8 cellular contexts compared by ENCODE assay signal in genomic region chr12:131894313-131894860, GRCh38. TPM values are rescaled to one million over a fixed set of nuclear protein-coding genes. Genes with fewer than 3 reads are reported as not detected.
DNase-seq lines count a peak whose midpoint lies in the region; ATAC-seq and TF ChIP-seq lines count a peak whose summit lies in the region.

Gene ULK1 (plus strand): TSS chr12:131894622. CDS start chr12:131895002, 380 bp downstream.

- no peak within 1 kb of the TSS for H3K27ac ChIP-seq in HUES6 (ENCODE audit: low read depth, low read length)
- peak within 1 kb of the TSS; percentile 75 for H3K27ac ChIP-seq in endodermal cell (ENCODE audit: low read depth, low read length)

- H3K27me3 ChIP-seq in HUES6 (ENCODE audit: control insufficient read depth, insufficient read depth, low read length) = no peaks in the 10 kb centered on the region
- H3K27me3 ChIP-seq in NT2/D1 (ENCODE audit: insufficient read depth, insufficient read length) = no peaks in the 10 kb centered on the region
- no peaks in the 10 kb centered on the region for H3K27me3 ChIP-seq in endodermal cell (ENCODE audit: control insufficient read depth, insufficient read depth, low read length, poor library complexity, severe bottlenecking)

- H3K36me3 ChIP-seq in HUES6 (ENCODE audit: control insufficient read depth, insufficient read depth, low read length) (peaks cover 9% of the 10 kb centered on the region), NT2/D1 (ENCODE audit: insufficient read depth, insufficient read length, low read length) (peaks cover 11% of the 10 kb centered on the region), endodermal cell (ENCODE audit: control insufficient read depth, insufficient read depth, low read length) (peaks cover 15% of the 10 kb centered on the region)

- H3K27ac Mint-ChIP-seq in endodermal cell = peak within 1 kb of the TSS; percentile 91
- peak within 1 kb of the TSS; percentile 86 for H3K27ac Mint-ChIP-seq in mesothelial cell of epicardium

- H3K4me3 ChIP-seq in HUES6 (ENCODE audit: low read depth, low read length) (peak within 1 kb of the TSS; percentile 66), NT2/D1 (ENCODE audit: insufficient read length, low read depth) (peak within 1 kb of the TSS; percentile 58), endodermal cell (ENCODE audit: low read length) (peak within 1 kb of the TSS; percentile 87)

- H3K27me3 Mint-ChIP-seq in endodermal cell (ENCODE audit: insufficient read depth) (no peaks in the 10 kb centered on the region), mesothelial cell of epicardium (ENCODE audit: low read depth) (peaks cover 3% of the 10 kb centered on the region)

- no peaks in the 10 kb centered on the region for H3K9me3 ChIP-seq in HUES6 (ENCODE audit: control insufficient read depth, insufficient read depth, low read depth, low read length)
- H3K9me3 ChIP-seq in NT2/D1 (ENCODE audit: insufficient read depth, low read length) = no peaks in the 10 kb centered on the region
- no peaks in the 10 kb centered on the region for H3K9me3 ChIP-seq in endodermal cell (ENCODE audit: control insufficient read depth, low read length)

- TF ChIP-seq CTCF in endodermal cell (conservative IDR thresholded peaks at IDR 0.05) (no peak), mesothelial cell of epicardium (IDR thresholded peaks at IDR 0.05; ENCODE audit: unreplicated experiment) (no peak)

- H3K9me3 Mint-ChIP-seq in endodermal cell = peaks cover 2% of the 10 kb centered on the region
- no peaks in the 10 kb centered on the region for H3K9me3 Mint-ChIP-seq in mesothelial cell of epicardium

- H3K4me1 ChIP-seq in HUES6 (ENCODE audit: control insufficient read depth, insufficient read depth, low read length) (peaks cover 11% of the 10 kb centered on the region; the same call in 1 of the 2 replicates), NT2/D1 (ENCODE audit: insufficient read depth, insufficient read length) (peaks cover 18% of the 10 kb centered on the region), endodermal cell (ENCODE audit: control insufficient read depth, insufficient read depth, low read length) (no peaks in the 10 kb centered on the region)

- H3K4me3 Mint-ChIP-seq in endodermal cell = peak within 1 kb of the TSS; percentile 79
- H3K4me3 Mint-ChIP-seq in mesothelial cell of epicardium = peak within 1 kb of the TSS; percentile 81

- ATAC-seq in GM21447 (IDR thresholded peaks at IDR 0.05; ENCODE audit: unreplicated experiment) = peak; percentile 67

- 0% methylated on average over 7 to 47 of the region's 64 CpGs for WGBS in endodermal cell (ENCODE audit: insufficient coverage in 1 of 2, insufficient read length in 1 of 2), 2 experiments

- H3K36me3 Mint-ChIP-seq in endodermal cell (ENCODE audit: low read depth) (peaks cover 14% of the 10 kb centered on the region), mesothelial cell of epicardium (no peaks in the 10 kb centered on the region)

- H3K9ac ChIP-seq in HUES6 (ENCODE audit: low read length) (peak within 1 kb of the TSS; percentile 76), NT2/D1 (ENCODE audit: insufficient read length, low read depth) (peak within 1 kb of the TSS; percentile 87), endodermal cell (ENCODE audit: extremely low read depth, low read length, poor library complexity, severe bottlenecking) (peak within 1 kb of the TSS; percentile 69)

- peak; percentile 100 for DNase-seq in D341Med (ENCODE audit: low spot score)
- peak; percentile 80 for DNase-seq in NT2/D1 (ENCODE audit: low read depth, low spot score)
- peak; percentile 72 for DNase-seq in activated CD8-positive, alpha-beta memory T cell treated with anti-CD3 and anti-CD28 coated beads, Interleukin-2, amount 50 U/mL, for 1 hour (ENCODE audit: extremely low read depth)
- peak; percentile 99 for DNase-seq in endodermal cell
- DNase-seq in mesothelial cell of epicardium (ENCODE audit: low spot score in 2 of 2, unreplicated experiment in 2 of 2) = peak; percentile 93 to 95
- DNase-seq in stimulated activated CD8-positive, alpha-beta memory T cell treated with anti-CD3 and anti-CD28 coated beads, Interleukin-15, amount 100 ng/mL, for 4 hours (ENCODE audit: low read depth in 2 of 2) = peak; percentile 80 to 84

- H3K4me1 Mint-ChIP-seq in endodermal cell = peaks cover 12% of the 10 kb centered on the region
- peaks cover 9% of the 10 kb centered on the region for H3K4me1 Mint-ChIP-seq in mesothelial cell of epicardium

RNA-seq across cellular contexts. Expression of gene ULK1, which starts in this region (rescaled TPM):
- total RNA-seq in endodermal cell (100 to 1,000 TPM in 1 of 2 donors, 10 to 100 TPM in 1; 68.0 to 104 TPM), mesothelial cell of epicardium (88.8 to 104 TPM (median 93.0 TPM) in 3 replicates)
- 50.3 TPM for polyA plus RNA-seq in endodermal cell (2013, experiment 1 of 2)
- polyA plus RNA-seq in endodermal cell (2013, experiment 2 of 2) = 43.7 TPM
